In genomic region chr4:2264481-2265041, GRCh38 we compare ENCODE assay signal across 22 cellular contexts. TPM values are rescaled to one million over a fixed set of nuclear protein-coding genes. Genes with fewer than 3 reads are reported as not detected.
DNase-seq lines count a peak whose midpoint lies in the region; ATAC-seq and TF ChIP-seq lines count a peak whose summit lies in the region.
"Had no signal": no experiment of that assay in that cellular context is flagged by ENCODE, and none has a peak within 500 bp of the region (broad histone marks: within the 10 kb centered on the region; RNA-seq: fewer than 3 reads in every experiment).

No MANE protein-coding gene starts in this region.

- peaks cover 16% of the 10 kb centered on the region for H3K4me1 Mint-ChIP-seq in dendritic cell treated with granulocyte-macrophage colony-stimulating factor and Interleukin-4, amounts not matched to agents 40 ng/mL and 50 ng/mL, for 4 days (ENCODE audit: low read depth)
- no peaks in the 10 kb centered on the region for H3K4me1 Mint-ChIP-seq in activated CD4-positive, alpha-beta T cell treated with anti-CD3 and anti-CD28 coated beads, Interleukin-2, amount 10 ng/mL, durations not matched to agents 24 days and 14 days

- peak overlapping the region; percentile 25 for H3K27ac Mint-ChIP-seq in dendritic cell treated with granulocyte-macrophage colony-stimulating factor and Interleukin-4, amounts not matched to agents 40 ng/mL and 50 ng/mL, for 4 days
- H3K27ac Mint-ChIP-seq in activated CD4-positive, alpha-beta T cell treated with anti-CD3 and anti-CD28 coated beads, Interleukin-2, amount 10 ng/mL, durations not matched to agents 24 days and 14 days = no peak overlapping the region
- H3K27ac Mint-ChIP-seq: nephron progenitor cell had no signal

- H3K36me3 ChIP-seq in BE2C (no peaks in the 10 kb centered on the region), mucosa of descending colon (ENCODE audit: low read depth) (peaks cover 5% of the 10 kb centered on the region), HAP-1 (replicated peaks) (no peaks in the 10 kb centered on the region)

- H3K27me3 Mint-ChIP-seq in dendritic cell treated with granulocyte-macrophage colony-stimulating factor and Interleukin-4, amounts not matched to agents 40 ng/mL and 50 ng/mL, for 4 days = no peaks in the 10 kb centered on the region
- H3K27me3 Mint-ChIP-seq in activated CD4-positive, alpha-beta T cell treated with anti-CD3 and anti-CD28 coated beads, Interleukin-2, amount 10 ng/mL, durations not matched to agents 24 days and 14 days = no peaks in the 10 kb centered on the region
- H3K27me3 Mint-ChIP-seq: stimulated activated naive B cell treated with anti-CD40 and anti-IgM and Interleukin-4, amounts not matched to agents 10 μg/mL and 1 μg/mL and 100 μg/mL, for 72 hours had no signal

- H3K4me3 Mint-ChIP-seq in dendritic cell treated with granulocyte-macrophage colony-stimulating factor and Interleukin-4, amounts not matched to agents 40 ng/mL and 50 ng/mL, for 4 days = no peak overlapping the region
- no peak overlapping the region for H3K4me3 Mint-ChIP-seq in activated CD4-positive, alpha-beta T cell treated with anti-CD3 and anti-CD28 coated beads, Interleukin-2, amount 10 ng/mL, durations not matched to agents 24 days and 14 days
- H3K4me3 Mint-ChIP-seq: activated T-cell treated with anti-CD3 and anti-CD28 coated beads, Interleukin-2, amount 50 U/mL, for 4 hours; stimulated activated naive B cell treated with anti-CD40 and anti-IgM and Interleukin-4, amounts not matched to agents 10 μg/mL and 1 μg/mL and 100 μg/mL, for 72 hours had no signal

- in situ Hi-C loops in HAP-1 (cut with MboI; ENCODE audit: low sequenced_read_pairs) = no loop called here

- TF ChIP-seq CTCF in BE2C (IDR thresholded peaks at IDR 0.05; ENCODE audit: low read depth, low read length) (no peak), mucosa of descending colon (IDR thresholded peaks at IDR 0.05) (no peak)

- H3K9me3 Mint-ChIP-seq in dendritic cell treated with granulocyte-macrophage colony-stimulating factor and Interleukin-4, amounts not matched to agents 40 ng/mL and 50 ng/mL, for 4 days = no peaks in the 10 kb centered on the region
- H3K9me3 Mint-ChIP-seq in activated CD4-positive, alpha-beta T cell treated with anti-CD3 and anti-CD28 coated beads, Interleukin-2, amount 10 ng/mL, durations not matched to agents 24 days and 14 days = no peaks in the 10 kb centered on the region
- H3K9me3 Mint-ChIP-seq: activated T-cell treated with anti-CD3 and anti-CD28 coated beads, Interleukin-2, amount 50 U/mL, for 4 hours; nephron progenitor cell; stimulated activated naive B cell treated with anti-CD40 and anti-IgM and Interleukin-4, amounts not matched to agents 10 μg/mL and 1 μg/mL and 100 μg/mL, for 72 hours had no signal

- H3K4me1 ChIP-seq in BE2C (peaks cover 7% of the 10 kb centered on the region), mucosa of descending colon (ENCODE audit: low read depth) (peaks cover 20% of the 10 kb centered on the region), HAP-1 (no peaks in the 10 kb centered on the region)

- DNase-seq in BE2C (peak; percentile 4), DMS53 treated with DMSO at 0.1 percent for 48 hours (lab: John Stamatoyannopoulos, UW; ENCODE audit: unreplicated experiment) (peak; percentile 65), mucosa of descending colon (peak in 2 of 3 donors; percentile 31 to 52), NCI-H345 (lab: John Stamatoyannopoulos, UW) (no peak), HAP-1 (ENCODE audit: low spot score in 2 of 2) (no peak)
- DNase-seq in activated CD4-positive, alpha-beta T cell treated with anti-CD3 and anti-CD28 coated beads, Interleukin-2, amount 10 ng/mL, durations not matched to agents 24 days and 14 days = no peak
- DNase-seq: activated CD4-positive, alpha-beta T cell treated with anti-CD3 and anti-CD28 coated beads for 48 hours; activated T-cell treated with anti-CD3 and anti-CD28 coated beads, Interleukin-2, amount 50 U/mL, for 4 hours; cerebellar nuclear complex; GM23248; KBM-7; NCI-H446; PC-9; SIG-M5; stimulated activated CD4-positive, alpha-beta T cell treated with anti-CD3 and anti-CD28 coated beads, Interleukin-4, amount 100 ng/mL, for 4 hours; stimulated activated naive B cell treated with anti-CD40 and anti-IgM and Interleukin-4, amounts not matched to agents 10 μg/mL and 1 μg/mL and 100 μg/mL, for 72 hours; T-helper 9 cell; WERI-Rb-1 had no signal

- intact Hi-C loops in dendritic cell treated with granulocyte-macrophage colony-stimulating factor and Interleukin-4, amounts not matched to agents 40 ng/mL and 50 ng/mL, for 4 days (cut with micrococcal nuclease) = loop anchor here (5.0 kb wide), 1 partner anchor 153 kb away; the partner anchor contains the start of genes CFAP99 and ZFYVE28
- intact Hi-C loops in mucosa of descending colon (cut with DNase I, micrococcal nuclease) = no loop called here
- intact Hi-C loops in activated CD4-positive, alpha-beta T cell treated with anti-CD3 and anti-CD28 coated beads, Interleukin-2, amount 10 ng/mL, durations not matched to agents 24 days and 14 days (cut with micrococcal nuclease) = no loop called here

- H3K4me3 ChIP-seq in BE2C (ENCODE audit: low read depth, low read length) = no peak overlapping the region
- no peak overlapping the region for H3K4me3 ChIP-seq in mucosa of descending colon
- H3K4me3 ChIP-seq in HAP-1 = no peak overlapping the region
- H3K4me3 ChIP-seq: GM23248, PC-9 had no signal

- no peaks in the 10 kb centered on the region for H3K27me3 ChIP-seq in BE2C
- no peaks in the 10 kb centered on the region for H3K27me3 ChIP-seq in HAP-1 (ENCODE audit: low read depth)

- H3K9me3 ChIP-seq in BE2C (no peaks in the 10 kb centered on the region), mucosa of descending colon (no peaks in the 10 kb centered on the region), HAP-1 (no peaks in the 10 kb centered on the region)

- ATAC-seq in mucosa of descending colon (no peak), HG03432 (IDR thresholded peaks at IDR 0.05; ENCODE audit: unreplicated experiment) (no peak)
- ATAC-seq: activated T-cell treated with anti-CD3 and anti-CD28 coated beads, Interleukin-2, amount 50 U/mL, for 4 hours; sciatic nerve; stimulated activated naive B cell treated with anti-CD40 and anti-IgM and Interleukin-4, amounts not matched to agents 10 μg/mL and 1 μg/mL and 100 μg/mL, for 72 hours had no signal

- H3K36me3 Mint-ChIP-seq in dendritic cell treated with granulocyte-macrophage colony-stimulating factor and Interleukin-4, amounts not matched to agents 40 ng/mL and 50 ng/mL, for 4 days (ENCODE audit: low read depth) = peaks cover 14% of the 10 kb centered on the region
- no peaks in the 10 kb centered on the region for H3K36me3 Mint-ChIP-seq in activated CD4-positive, alpha-beta T cell treated with anti-CD3 and anti-CD28 coated beads, Interleukin-2, amount 10 ng/mL, durations not matched to agents 24 days and 14 days (ENCODE audit: low read depth)
- H3K36me3 Mint-ChIP-seq: stimulated activated naive B cell treated with anti-CD40 and anti-IgM and Interleukin-4, amounts not matched to agents 10 μg/mL and 1 μg/mL and 100 μg/mL, for 72 hours had no signal

RNA-seq across cellular contexts. Expression of gene MXD4, which starts 2.7 kb away (rescaled TPM):
- polyA plus RNA-seq in BE2C (2012; ENCODE audit: insufficient read depth, insufficient read length, low read depth) = 37.7 TPM
- 10 to 100 TPM; 46.6 to 59.6 (median 52.6) TPM for total RNA-seq in mucosa of descending colon
- 4.9 and 5.2 TPM in 2 replicates for total RNA-seq in activated CD4-positive, alpha-beta T cell treated with anti-CD3 and anti-CD28 coated beads, Interleukin-2, amount 10 ng/mL, durations not matched to agents 24 days and 14 days

RNA-seq across cellular contexts. Expression of gene HAUS3, which starts 22.6 kb away (rescaled TPM):
- 9.0 TPM for polyA plus RNA-seq in BE2C (2012; ENCODE audit: insufficient read depth, insufficient read length, low read depth)
- 10 to 100 TPM in 2 of 3 donors, 1 to 10 TPM in 1; 9.9 to 13.7 (median 11.4) TPM for total RNA-seq in mucosa of descending colon
- 19.3 and 19.4 TPM in 2 replicates for total RNA-seq in activated CD4-positive, alpha-beta T cell treated with anti-CD3 and anti-CD28 coated beads, Interleukin-2, amount 10 ng/mL, durations not matched to agents 24 days and 14 days

RNA-seq across cellular contexts. Expression of gene POLN, which starts 22.6 kb away (rescaled TPM):
- 0.93 TPM for polyA plus RNA-seq in BE2C (2012; ENCODE audit: insufficient read depth, insufficient read length, low read depth)
- 1 to 10 TPM; 1.4 to 4.6 (median 1.4) TPM for total RNA-seq in mucosa of descending colon
- total RNA-seq in activated CD4-positive, alpha-beta T cell treated with anti-CD3 and anti-CD28 coated beads, Interleukin-2, amount 10 ng/mL, durations not matched to agents 24 days and 14 days = 1.9 and 2.3 TPM in 2 replicates

Comparison
In these comparisons a context has a peak if more than half of its experiments do, and no peak if none do; other contexts are left out.
1. DNase-seq: peak in BE2C (single experiment), DMS53 treated with DMSO at 0.1 percent for 48 hours (single experiment) and mucosa of descending colon (2 of 3); none in NCI-H345 (single experiment), activated CD4-positive, alpha-beta T cell treated with anti-CD3 and anti-CD28 coated beads, Interleukin-2, amount 10 ng/mL, durations not matched to agents 24 days and 14 days (single experiment) and HAP-1 (0 of 2).